In genomic region chr22:46578251-46578823, GRCh38 we compare ENCODE assay signal across 8 cellular contexts. TPM values are rescaled to one million over a fixed set of nuclear protein-coding genes. Genes with fewer than 3 reads are reported as not detected.
DNase-seq lines count a peak whose midpoint lies in the region; ATAC-seq, FAIRE-seq and TF ChIP-seq lines count a peak whose summit lies in the region.

No MANE protein-coding gene starts in this region.

- no TSS peak for BruUV-seq in IMR-90 (replicated peaks; lab: Mats Ljungman, UMichigan)

- H2BK20ac ChIP-seq in IMR-90 (ENCODE audit: low read depth, low read length) = no peak overlapping the region

- in situ Hi-C loops in IMR-90 (cut with MboI; ENCODE audit: low sequenced_read_pairs) = no loop called here

- WGBS in IMR-90 (ENCODE audit: extremely low coverage in 2 of 2, insufficient read length in 1 of 2), 2 experiments = 77% methylated on average over 5 of the region's 9 CpGs; no CpG with 5 or more reads in 1 of the 2 experiments

- H3K79me2 ChIP-seq in keratinocyte (ENCODE audit: control insufficient read depth, insufficient read depth, low read length) = peaks cover 23% of the 10 kb centered on the region

- peak overlapping the region; percentile 88 to 99 for H3K4me3 Mint-ChIP-seq in stimulated activated naive CD8-positive, alpha-beta T cell treated with anti-CD3 and anti-CD28 coated beads, Interleukin-15, amount 100 ng/mL, for 72 hours

- peak; percentile 46 for FAIRE-seq in keratinocyte (lab: Jason Lieb, UNC)

- no peak for DNase-seq in IMR-90
- no peak for DNase-seq in adipocyte (ENCODE audit: low read depth)
- no peak for DNase-seq in keratinocyte (ENCODE audit: low read depth, low spot score)
- DNase-seq in stimulated activated naive CD8-positive, alpha-beta T cell treated with anti-CD3 and anti-CD28 coated beads, Interleukin-15, amount 100 ng/mL, for 72 hours = no peak
- no peak for DNase-seq in D341Med (ENCODE audit: low spot score)
- no peak for DNase-seq in T-helper 9 cell
- no peak for DNase-seq in middle frontal gyrus (ENCODE audit: extremely low spot score, low spot score)

- peak overlapping the region; percentile 43; the same call in 1 of the 2 replicates for H3K4ac ChIP-seq in IMR-90 (ENCODE audit: low read depth, low read length)

- no peaks in the 10 kb centered on the region for H3K9me1 ChIP-seq in IMR-90 (ENCODE audit: insufficient read depth, low read length)
- H3K9me1 ChIP-seq in keratinocyte (ENCODE audit: control insufficient read depth, extremely low read depth, insufficient read depth, low read length) = no peaks in the 10 kb centered on the region

- no peak for TF ChIP-seq POLR2A in IMR-90 (IDR thresholded peaks at IDR 0.05; ENCODE audit: low read depth, low read length)

- no peak overlapping the region for H2BK5ac ChIP-seq in IMR-90 (ENCODE audit: low read depth, low read length, poor library complexity, severe bottlenecking)

- H2AFZ ChIP-seq in IMR-90 (replicated peaks; ENCODE audit: low read length, poor library complexity) (no peak overlapping the region), keratinocyte (ENCODE audit: control insufficient read depth, low read length) (no peak overlapping the region)

- no peak overlapping the region for H3K56ac ChIP-seq in IMR-90 (ENCODE audit: extremely low read depth, insufficient read depth, low read length)

- H3K27me3 ChIP-seq in IMR-90 (ENCODE audit: control insufficient read depth, insufficient read depth, low read length) (peaks cover 11% of the 10 kb centered on the region; the same call in 1 of the 2 replicates), adipocyte (replicated peaks; ENCODE audit: control insufficient read depth, insufficient read depth, low read length) (no peaks in the 10 kb centered on the region), keratinocyte (ENCODE audit: control insufficient read depth, extremely low read depth, insufficient read depth, low read length) (no peaks in the 10 kb centered on the region)

- H3K4me2 ChIP-seq in IMR-90 (ENCODE audit: low read depth, low read length) = peak overlapping the region; percentile 69
- H3K4me2 ChIP-seq in keratinocyte (ENCODE audit: control insufficient read depth, extremely low read depth, insufficient read depth, low read depth, low read length) = peak overlapping the region; percentile 86

- no peak overlapping the region; the same call in 1 of the 2 replicates for H4K5ac ChIP-seq in IMR-90 (ENCODE audit: low read depth, low read length)

- H4K8ac ChIP-seq in IMR-90 (ENCODE audit: low read depth in 2 of 2, low read length in 2 of 2) = 0 out of 4 replicates have a peak overlapping the region, but pooled peaks of 1 of the 2 experiments have one; percentile 13

- H3K27ac ChIP-seq in IMR-90 (ENCODE audit: insufficient read depth, low read length) (no peak overlapping the region), keratinocyte (ENCODE audit: control insufficient read depth, insufficient read depth, low read length) (no peak overlapping the region)

- H3K14ac ChIP-seq in IMR-90 (replicated peaks; ENCODE audit: low read depth, low read length) = no peak overlapping the region

- H2BK120ac ChIP-seq in IMR-90 (ENCODE audit: low read depth, low read length) = no peak overlapping the region

- CTCF ChIA-PET in IMR-90 (lab: Yijun Ruan, JAX) = interaction anchor here (0.8 kb wide), 1 partner anchor 75 kb away, joined by 3 read pairs; no protein-coding TSS in a partner anchor

- H2AK9ac ChIP-seq in IMR-90 (replicated peaks; ENCODE audit: low read depth, low read length, poor library complexity) = peak overlapping the region; percentile 93

- H3K9ac ChIP-seq in IMR-90 (ENCODE audit: low read depth, low read length) = peak overlapping the region; percentile 26
- peak overlapping the region; percentile 87 for H3K9ac ChIP-seq in adipocyte (ENCODE audit: low read length)
- H3K9ac ChIP-seq in keratinocyte (ENCODE audit: control insufficient read depth, extremely low read depth, insufficient read depth, low read length) = peak overlapping the region; percentile 42

- H3K36me3 ChIP-seq in IMR-90 (ENCODE audit: control insufficient read depth, insufficient read depth, low read length) (no peaks in the 10 kb centered on the region), adipocyte (ENCODE audit: control insufficient read depth, insufficient read depth, low read length, severe bottlenecking) (no peaks in the 10 kb centered on the region), keratinocyte (ENCODE audit: control insufficient read depth in 2 of 2, extremely low read depth in 1 of 2, insufficient read depth in 2 of 2, low read length in 2 of 2) (peaks cover 0 to 3% of the 10 kb centered on the region in 2 experiments)

- TF ChIP-seq RAD21 in IMR-90 (IDR thresholded peaks at IDR 0.05; ENCODE audit: low read length) = no peak

- no peak for TF ChIP-seq CTCF in IMR-90 (conservative IDR thresholded peaks at IDR 0.05; ENCODE audit: low read depth, low read length)
- no peak for TF ChIP-seq CTCF in keratinocyte (optimal IDR thresholded peaks at IDR 0.05 in 1 of 3, IDR thresholded peaks at IDR 0.05 in 1 of 3, conservative IDR thresholded peaks at IDR 0.05 in 1 of 3; ENCODE audit: extremely low read depth in 1 of 3, insufficient read depth in 2 of 3, low read length in 3 of 3)

- H3K23ac ChIP-seq in IMR-90 (ENCODE audit: low read depth, low read length) = peak overlapping the region; percentile 31; the same call in 1 of the 2 replicates

- peak overlapping the region; percentile 22 to 83 for H3K27ac Mint-ChIP-seq in stimulated activated naive CD8-positive, alpha-beta T cell treated with anti-CD3 and anti-CD28 coated beads, Interleukin-15, amount 100 ng/mL, for 72 hours

- H2BK15ac ChIP-seq in IMR-90 (ENCODE audit: low read depth, low read length) = no peak overlapping the region

- H3K4me1 ChIP-seq in IMR-90 (ENCODE audit: control insufficient read depth, insufficient read depth, low read length) = peaks cover 16% of the 10 kb centered on the region
- H3K4me1 ChIP-seq in adipocyte (ENCODE audit: control insufficient read depth, insufficient read depth, low read length) = peaks cover 30% of the 10 kb centered on the region
- peaks cover 42% of the 10 kb centered on the region for H3K4me1 ChIP-seq in keratinocyte (ENCODE audit: control insufficient read depth, extremely low read depth, insufficient read depth, low read length)

- H3K18ac ChIP-seq in IMR-90 (ENCODE audit: low read depth, low read length) = no peak overlapping the region; the same call in 1 of the 2 replicates

- H4K20me1 ChIP-seq in IMR-90 (ENCODE audit: insufficient read depth, low read length) = peaks cover 16% of the 10 kb centered on the region
- no peaks in the 10 kb centered on the region for H4K20me1 ChIP-seq in keratinocyte (ENCODE audit: control insufficient read depth, extremely low read depth, insufficient read depth, low read length)

- dilution Hi-C loops in IMR-90 (cut with HindIII; ENCODE audit: low sequenced_read_pairs, unreplicated experiment) (no loop called here), keratinocyte (cut with MboI; ENCODE audit: extremely low pct_ligation_motif_present, low sequenced_read_pairs) (no loop called here)

- peak overlapping the region; percentile 30 for H2AK5ac ChIP-seq in IMR-90 (ENCODE audit: low read depth, low read length)

- peaks cover 12 to 17% of the 10 kb centered on the region in 2 experiments; a peak in 3 of 4 replicates for H3K79me1 ChIP-seq in IMR-90 (ENCODE audit: low read depth in 1 of 2, low read length in 2 of 2)

- no peak for ATAC-seq in IMR-90 (ENCODE audit: low read depth)
- ATAC-seq in stimulated activated naive CD8-positive, alpha-beta T cell treated with anti-CD3 and anti-CD28 coated beads, Interleukin-15, amount 100 ng/mL, for 72 hours = no peak
- no peak for ATAC-seq in HG02973 (IDR thresholded peaks at IDR 0.05; ENCODE audit: unreplicated experiment)

- H3K9me3 Mint-ChIP-seq in stimulated activated naive CD8-positive, alpha-beta T cell treated with anti-CD3 and anti-CD28 coated beads, Interleukin-15, amount 100 ng/mL, for 72 hours = no peaks in the 10 kb centered on the region

- H3K27me3 Mint-ChIP-seq in stimulated activated naive CD8-positive, alpha-beta T cell treated with anti-CD3 and anti-CD28 coated beads, Interleukin-15, amount 100 ng/mL, for 72 hours = peaks cover 11% of the 10 kb centered on the region

- intact Hi-C loops in IMR-90 (cut with micrococcal nuclease) = loop anchor here (5.0 kb wide), 2 partner anchors 64 to 99 kb away; no protein-coding TSS in a partner anchor

- H3K4me3 ChIP-seq in IMR-90 (ENCODE audit: insufficient read depth, low read depth, low read length) = peak overlapping the region; percentile 83
- peak overlapping the region; percentile 86 for H3K4me3 ChIP-seq in adipocyte (ENCODE audit: low read length)
- H3K4me3 ChIP-seq in keratinocyte (ENCODE audit: control insufficient read depth in 2 of 3, extremely low read depth in 1 of 3, insufficient read depth in 2 of 3, low read depth in 1 of 3, low read length in 3 of 3) = peak overlapping the region; percentile 65 to 69 (median 68)

- peak overlapping the region; percentile 32; the same call in 1 of the 2 replicates for H4K91ac ChIP-seq in IMR-90 (ENCODE audit: insufficient read depth, low read depth, low read length)

- H3K9me3 ChIP-seq in IMR-90 (ENCODE audit: control insufficient read depth, insufficient read depth, low read length) (no peaks in the 10 kb centered on the region), adipocyte (ENCODE audit: control insufficient read depth, low read length) (no peaks in the 10 kb centered on the region), keratinocyte (ENCODE audit: control insufficient read depth, low read depth, low read length) (no peaks in the 10 kb centered on the region)

- peaks cover 67% of the 10 kb centered on the region for H3K4me1 Mint-ChIP-seq in stimulated activated naive CD8-positive, alpha-beta T cell treated with anti-CD3 and anti-CD28 coated beads, Interleukin-15, amount 100 ng/mL, for 72 hours

- POLR2A ChIA-PET in IMR-90 (lab: Charles Lee; ENCODE audit: unreplicated experiment) = no interaction called here

RNA-seq across cellular contexts. Expression of gene CELSR1, which starts 40.9 kb away (rescaled TPM):
- total RNA-seq in IMR-90 (2012; rRNA removed) = 0.36 and 0.56 TPM in 2 replicates
- polyA plus RNA-seq in IMR-90 (2012; rRNA removed) (0.82 and 1.4 TPM in 2 replicates), keratinocyte (16.1 to 23.2 TPM (median 20.6 TPM) in 3 replicates)
- polyA plus RNA-seq in IMR-90 (2012; cell fraction: cytosol; rRNA removed) = 0.47 and 1.2 TPM in 2 replicates
- polyA plus RNA-seq in IMR-90 (2012; cell fraction: nucleus; rRNA removed; ENCODE audit: low replicate concordance) = 0.91 and 1.9 TPM in 2 replicates
- polyA plus RNA-seq in keratinocyte (2011; ENCODE audit: low read depth) = 6.0 TPM
- polyA plus RNA-seq in keratinocyte (2011; cell fraction: cytosol; rRNA removed) = 8.0 and 10.0 TPM in 2 replicates
- 99.8 and 117 TPM in 2 replicates for polyA plus RNA-seq in keratinocyte (2011; cell fraction: nucleus; rRNA removed)
- polyA plus RNA-seq in keratinocyte (2012; ENCODE audit: low replicate concordance) = 24.8 and 29.0 TPM in 2 replicates
- polyA minus RNA-seq in keratinocyte = 61.3 to 154 TPM (median 62.8 TPM) in 3 replicates
- polyA minus RNA-seq in keratinocyte (2011; cell fraction: cytosol; rRNA and poly(A)+ RNA removed) = 39.1 TPM
- 182 and 191 TPM in 2 replicates for polyA minus RNA-seq in keratinocyte (2011; cell fraction: nucleus; rRNA and poly(A)+ RNA removed)

RNA-seq across cellular contexts. Expression of gene GRAMD4, which starts 41.8 kb away (rescaled TPM):
- 2.7 and 2.8 TPM in 2 replicates for total RNA-seq in IMR-90 (2012; rRNA removed)
- polyA plus RNA-seq in IMR-90 (2012; rRNA removed) (5.8 and 7.4 TPM in 2 replicates), keratinocyte (15.4 to 18.4 TPM (median 17.3 TPM) in 3 replicates)
- 3.2 and 5.9 TPM in 2 replicates for polyA plus RNA-seq in IMR-90 (2012; cell fraction: cytosol; rRNA removed)
- polyA plus RNA-seq in IMR-90 (2012; cell fraction: nucleus; rRNA removed; ENCODE audit: low replicate concordance) = 11.4 and 12.3 TPM in 2 replicates
- 21.6 TPM for polyA plus RNA-seq in keratinocyte (2011; ENCODE audit: low read depth)
- polyA plus RNA-seq in keratinocyte (2011; cell fraction: cytosol; rRNA removed) = 8.0 and 9.5 TPM in 2 replicates
- polyA plus RNA-seq in keratinocyte (2011; cell fraction: nucleus; rRNA removed) = 19.9 and 23.1 TPM in 2 replicates
- 11.9 and 14.8 TPM in 2 replicates for polyA plus RNA-seq in keratinocyte (2012; ENCODE audit: low replicate concordance)
- polyA minus RNA-seq in keratinocyte = 15.3 to 27.9 TPM (median 25.4 TPM) in 3 replicates
- 19.8 TPM for polyA minus RNA-seq in keratinocyte (2011; cell fraction: cytosol; rRNA and poly(A)+ RNA removed)
- polyA minus RNA-seq in keratinocyte (2011; cell fraction: nucleus; rRNA and poly(A)+ RNA removed) = 19.4 and 39.2 TPM in 2 replicates

Comparison
In these comparisons a context has a peak if more than half of its experiments do, and no peak if none do; other contexts are left out.
1. H3K9ac ChIP-seq: peak in every context shown above with its lines; median percentile 87 in adipocyte; 42 in keratinocyte; 26 in IMR-90.